ENCODE assay signal across 1 cellular context in the genomic region with DNA sequence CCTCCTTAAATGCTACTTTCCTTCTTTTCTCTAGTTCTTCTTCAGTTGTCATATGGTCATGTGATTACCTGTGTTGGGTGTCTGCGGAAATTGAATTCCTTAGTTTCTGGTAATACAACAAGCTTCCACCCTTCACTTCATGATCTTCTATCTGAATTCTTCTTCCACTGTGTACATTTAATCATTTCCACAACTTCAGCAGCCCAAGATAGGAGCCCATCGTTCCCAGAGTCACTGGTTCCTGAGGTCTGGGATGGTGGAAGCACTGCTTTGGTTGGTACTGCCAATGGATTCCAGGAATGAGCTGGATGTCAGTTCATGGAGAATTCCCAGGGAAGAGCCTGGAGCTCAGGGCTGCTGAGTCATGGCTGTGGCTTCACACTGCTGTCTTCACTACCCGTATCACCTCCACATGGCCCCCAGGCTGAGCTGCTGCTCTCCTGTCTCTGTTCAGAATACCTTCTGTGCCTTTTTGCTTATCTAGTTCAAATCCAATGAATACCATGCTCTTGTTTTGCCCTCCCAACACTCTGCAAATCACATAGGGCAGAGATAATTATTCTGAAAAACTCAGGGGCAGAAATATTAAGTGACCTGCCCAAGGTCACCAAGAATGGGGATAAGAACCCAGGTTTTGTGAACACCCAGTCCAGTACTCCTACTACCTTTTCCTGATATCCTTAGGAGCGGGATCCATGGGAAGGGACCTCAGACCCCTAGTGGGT.
TF ChIP-seq lines count a peak whose summit lies in the region.

No MANE protein-coding gene starts in this region.

TF ChIP-seq in HepG2, 621 proteins besides CTCF, POLR2A, EP300 and RAD21 (continued from another document):
- TF ChIP-seq ZBTB33 (CRISPR knock-in tag; IDR thresholded peaks at IDR 0.05) (no peak), ZNF792 (CRISPR knock-in tag; IDR thresholded peaks at IDR 0.05) (0 out of 2 replicates have a peak, but pooled peaks have one; percentile 12), SRSF9 (IDR thresholded peaks at IDR 0.05; ENCODE audit: borderline replicate concordance, insufficient read depth, low read depth, low read length, poor library complexity, severe bottlenecking) (no peak), MXD4 (CRISPR knock-in tag; IDR thresholded peaks at IDR 0.05) (no peak), NCOR1 (IDR thresholded peaks at IDR 0.05; ENCODE audit: borderline replicate concordance, low read length) (no peak), MEF2D (CRISPR knock-in tag; IDR thresholded peaks at IDR 0.05) (no peak), ZNF326 (CRISPR knock-in tag; IDR thresholded peaks at IDR 0.05; ENCODE audit: borderline replicate concordance) (no peak), MAFK (conservative IDR thresholded peaks at IDR 0.05 in 1 of 2, IDR thresholded peaks at IDR 0.05 in 1 of 2; ENCODE audit: low read length in 2 of 2) (peak; percentile 72 to 86), CENPT (CRISPR knock-in tag; IDR thresholded peaks at IDR 0.05; ENCODE audit: low read depth) (no peak), ZNF414 (CRISPR knock-in tag; IDR thresholded peaks at IDR 0.05) (no peak), SALL2 (CRISPR knock-in tag; IDR thresholded peaks at IDR 0.05) (no peak), KDM6A (CRISPR knock-in tag; IDR thresholded peaks at IDR 0.05; ENCODE audit: low read depth) (no peak), NONO (IDR thresholded peaks at IDR 0.05) (no peak), NONO (CRISPR knock-in tag; conservative IDR thresholded peaks at IDR 0.05) (no peak), RBAK (CRISPR knock-in tag; IDR thresholded peaks at IDR 0.05) (no peak)
- TF ChIP-seq, protein P1, sequence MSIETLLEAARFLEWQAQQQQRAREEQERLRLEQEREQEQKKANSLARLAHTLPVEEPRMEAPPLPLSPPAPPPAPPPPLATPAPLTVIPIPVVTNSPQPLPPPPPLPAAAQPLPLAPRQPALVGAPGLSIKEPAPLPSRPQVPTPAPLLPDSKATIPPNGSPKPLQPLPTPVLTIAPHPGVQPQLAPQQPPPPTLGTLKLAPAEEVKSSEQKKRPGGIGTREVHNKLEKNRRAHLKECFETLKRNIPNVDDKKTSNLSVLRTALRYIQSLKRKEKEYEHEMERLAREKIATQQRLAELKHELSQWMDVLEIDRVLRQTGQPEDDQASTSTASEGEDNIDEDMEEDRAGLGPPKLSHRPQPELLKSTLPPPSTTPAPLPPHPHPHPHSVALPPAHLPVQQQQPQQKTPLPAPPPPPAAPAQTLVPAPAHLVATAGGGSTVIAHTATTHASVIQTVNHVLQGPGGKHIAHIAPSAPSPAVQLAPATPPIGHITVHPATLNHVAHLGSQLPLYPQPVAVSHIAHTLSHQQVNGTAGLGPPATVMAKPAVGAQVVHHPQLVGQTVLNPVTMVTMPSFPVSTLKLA (IDR thresholded peaks at IDR 0.05) = no peak
- TF ChIP-seq, protein P2, sequence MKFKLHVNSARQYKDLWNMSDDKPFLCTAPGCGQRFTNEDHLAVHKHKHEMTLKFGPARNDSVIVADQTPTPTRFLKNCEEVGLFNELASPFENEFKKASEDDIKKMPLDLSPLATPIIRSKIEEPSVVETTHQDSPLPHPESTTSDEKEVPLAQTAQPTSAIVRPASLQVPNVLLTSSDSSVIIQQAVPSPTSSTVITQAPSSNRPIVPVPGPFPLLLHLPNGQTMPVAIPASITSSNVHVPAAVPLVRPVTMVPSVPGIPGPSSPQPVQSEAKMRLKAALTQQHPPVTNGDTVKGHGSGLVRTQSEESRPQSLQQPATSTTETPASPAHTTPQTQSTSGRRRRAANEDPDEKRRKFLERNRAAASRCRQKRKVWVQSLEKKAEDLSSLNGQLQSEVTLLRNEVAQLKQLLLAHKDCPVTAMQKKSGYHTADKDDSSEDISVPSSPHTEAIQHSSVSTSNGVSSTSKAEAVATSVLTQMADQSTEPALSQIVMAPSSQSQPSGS (CRISPR knock-in tag; IDR thresholded peaks at IDR 0.05) = no peak
- TF ChIP-seq, protein P3, sequence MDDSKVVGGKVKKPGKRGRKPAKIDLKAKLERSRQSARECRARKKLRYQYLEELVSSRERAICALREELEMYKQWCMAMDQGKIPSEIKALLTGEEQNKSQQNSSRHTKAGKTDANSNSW (CRISPR knock-in tag; IDR thresholded peaks at IDR 0.05; ENCODE audit: borderline replicate concordance) = no peak
- TF ChIP-seq, protein P4, sequence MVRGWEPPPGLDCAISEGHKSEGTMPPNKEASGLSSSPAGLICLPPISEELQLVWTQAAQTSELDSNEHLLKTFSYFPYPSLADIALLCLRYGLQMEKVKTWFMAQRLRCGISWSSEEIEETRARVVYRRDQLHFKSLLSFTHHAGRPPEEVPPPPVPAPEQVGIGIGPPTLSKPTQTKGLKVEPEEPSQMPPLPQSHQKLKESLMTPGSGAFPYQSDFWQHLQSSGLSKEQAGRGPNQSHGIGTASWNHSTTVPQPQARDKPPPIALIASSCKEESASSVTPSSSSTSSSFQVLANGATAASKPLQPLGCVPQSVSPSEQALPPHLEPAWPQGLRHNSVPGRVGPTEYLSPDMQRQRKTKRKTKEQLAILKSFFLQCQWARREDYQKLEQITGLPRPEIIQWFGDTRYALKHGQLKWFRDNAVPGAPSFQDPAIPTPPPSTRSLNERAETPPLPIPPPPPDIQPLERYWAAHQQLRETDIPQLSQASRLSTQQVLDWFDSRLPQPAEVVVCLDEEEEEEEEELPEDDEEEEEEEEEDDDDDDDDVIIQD (CRISPR knock-in tag; IDR thresholded peaks at IDR 0.05; ENCODE audit: low read depth) = no peak
